ENCODE assay signal across 8 cellular contexts in the genomic region with DNA sequence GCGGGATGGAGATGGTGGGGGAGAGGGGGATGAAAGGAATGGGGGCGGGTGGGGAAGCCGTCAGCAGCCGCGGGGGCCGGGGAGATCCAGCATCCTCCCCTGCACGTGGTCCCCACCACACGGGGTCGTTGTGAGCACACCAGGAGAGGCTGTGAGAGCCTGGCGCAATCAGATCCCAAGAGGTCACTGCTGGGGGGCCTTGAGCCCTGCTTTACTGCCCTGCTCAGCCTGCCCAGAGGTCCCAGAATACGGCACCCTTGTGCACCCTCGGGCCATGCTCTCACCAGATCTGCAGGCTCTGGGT. TPM values are rescaled to one million over a fixed set of nuclear protein-coding genes. Genes with fewer than 3 reads are reported as not detected.
A peak's percentile ranks its signal among the peaks of the same experiment; 100 is the strongest.
DNase-seq lines count a peak whose midpoint lies in the region; ATAC-seq and TF ChIP-seq lines count a peak whose summit lies in the region.

No MANE protein-coding gene starts in this region.

- H3K9me3 Mint-ChIP-seq in activated CD8-positive, alpha-beta memory T cell treated with anti-CD3 and anti-CD28 coated beads, Interleukin-2, amount 10 ng/mL, durations not matched to agents 7 days and 5 days (ENCODE audit: low read depth) = no peaks in the 10 kb centered on the region

- H3K36me3 Mint-ChIP-seq in activated CD8-positive, alpha-beta memory T cell treated with anti-CD3 and anti-CD28 coated beads, Interleukin-2, amount 10 ng/mL, durations not matched to agents 7 days and 5 days = no peaks in the 10 kb centered on the region

- no peak for DNase-seq in activated CD8-positive, alpha-beta memory T cell treated with anti-CD3 and anti-CD28 coated beads, Interleukin-2, amount 10 ng/mL, durations not matched to agents 7 days and 5 days
- DNase-seq in activated CD8-positive, alpha-beta memory T cell treated with anti-CD3 and anti-CD28 coated beads, Interleukin-2, amount 50 U/mL, for 4 hours = no peak
- DNase-seq in RPMI8226 = peak; percentile 44
- DNase-seq in foreskin fibroblast = peak; percentile 29 to 68
- DNase-seq in stromal cell of bone marrow (ENCODE audit: low read depth) = peak; percentile 13
- DNase-seq in KG1 (lab: John Stamatoyannopoulos, UW) = no peak
- no peak for DNase-seq in mesenteric fat pad (ENCODE audit: low spot score)

- H3K27ac Mint-ChIP-seq in activated CD8-positive, alpha-beta memory T cell treated with anti-CD3 and anti-CD28 coated beads, Interleukin-2, amount 10 ng/mL, durations not matched to agents 7 days and 5 days = no peak overlapping the region

- peak; percentile 22 for TF ChIP-seq CTCF in foreskin fibroblast (IDR thresholded peaks at IDR 0.05; ENCODE audit: low read depth, low read length)

- H3K27me3 Mint-ChIP-seq in activated CD8-positive, alpha-beta memory T cell treated with anti-CD3 and anti-CD28 coated beads, Interleukin-2, amount 10 ng/mL, durations not matched to agents 7 days and 5 days = peaks cover 4% of the 10 kb centered on the region

- H3K4me3 ChIP-seq in foreskin fibroblast (ENCODE audit: low read depth in 1 of 2, low read length in 2 of 2) = no peak overlapping the region

- ATAC-seq in activated CD8-positive, alpha-beta memory T cell treated with anti-CD3 and anti-CD28 coated beads, Interleukin-2, amount 10 ng/mL, durations not matched to agents 7 days and 5 days = peak; percentile 50
- no peak for ATAC-seq in GM19395 (IDR thresholded peaks at IDR 0.05; ENCODE audit: unreplicated experiment)

- H3K4me1 Mint-ChIP-seq in activated CD8-positive, alpha-beta memory T cell treated with anti-CD3 and anti-CD28 coated beads, Interleukin-2, amount 10 ng/mL, durations not matched to agents 7 days and 5 days = no peaks in the 10 kb centered on the region

- CTCF ChIA-PET in activated CD8-positive, alpha-beta memory T cell treated with anti-CD3 and anti-CD28 coated beads, Interleukin-2, amount 10 ng/mL, durations not matched to agents 7 days and 5 days (lab: Charles Lee) = interaction anchor here (1.0 to 1.3 kb wide), 2 partner anchors 9 to 278 kb away, joined by 3 to 4 read pairs; no protein-coding TSS in a partner anchor

- H3K4me3 Mint-ChIP-seq in activated CD8-positive, alpha-beta memory T cell treated with anti-CD3 and anti-CD28 coated beads, Interleukin-2, amount 10 ng/mL, durations not matched to agents 7 days and 5 days = no peak overlapping the region

RNA-seq across cellular contexts. Expression of a gene that starts 7.4 kb away (rescaled TPM):
- not detected for total RNA-seq in activated CD8-positive, alpha-beta memory T cell treated with anti-CD3 and anti-CD28 coated beads, Interleukin-2, amount 10 ng/mL, durations not matched to agents 7 days and 5 days
- total RNA-seq in mesenteric fat pad = not detected

RNA-seq across cellular contexts. Expression of a gene that starts 39.6 kb away (rescaled TPM):
- total RNA-seq in activated CD8-positive, alpha-beta memory T cell treated with anti-CD3 and anti-CD28 coated beads, Interleukin-2, amount 10 ng/mL, durations not matched to agents 7 days and 5 days = 10 to 100 TPM; 18.3 to 24.3 TPM
- total RNA-seq in mesenteric fat pad = 17.8 TPM

RNA-seq across cellular contexts. Expression of a gene that starts 40.0 kb away (rescaled TPM):
- 10 to 100 TPM; 94.2 to 94.9 TPM for total RNA-seq in activated CD8-positive, alpha-beta memory T cell treated with anti-CD3 and anti-CD28 coated beads, Interleukin-2, amount 10 ng/mL, durations not matched to agents 7 days and 5 days
- total RNA-seq in mesenteric fat pad = 81.1 TPM

Comparison
In these comparisons a context has a peak if more than half of its experiments do, and no peak if none do; other contexts are left out.
1. DNase-seq: peak in RPMI8226 (single experiment), foreskin fibroblast (2 of 2) and stromal cell of bone marrow (single experiment); none in activated CD8-positive, alpha-beta memory T cell treated with anti-CD3 and anti-CD28 coated beads, Interleukin-2, amount 10 ng/mL, durations not matched to agents 7 days and 5 days (single experiment), activated CD8-positive, alpha-beta memory T cell treated with anti-CD3 and anti-CD28 coated beads, Interleukin-2, amount 50 U/mL, for 4 hours (single experiment), KG1 (single experiment) and mesenteric fat pad (single experiment).